22 cellular contexts compared by ENCODE assay signal in the genomic region with DNA sequence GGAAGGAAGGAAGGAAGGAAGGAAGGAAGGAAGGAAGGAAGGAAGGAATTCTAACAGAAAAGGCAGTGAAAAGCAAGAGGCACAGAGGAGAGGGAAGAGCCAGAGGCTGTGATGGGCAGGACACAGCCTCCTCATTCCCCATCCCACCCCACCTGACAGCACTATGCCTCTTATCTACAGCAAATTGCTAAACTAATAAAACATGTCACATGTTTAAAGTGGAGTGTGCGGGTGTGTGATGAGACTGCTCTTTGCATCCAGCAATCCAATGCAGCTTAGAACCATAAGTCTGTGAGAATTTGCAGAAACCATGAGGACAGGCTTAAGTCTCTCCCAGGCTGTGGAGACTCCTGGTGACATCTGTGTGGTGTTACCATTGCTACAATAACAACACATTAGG.
A peak's percentile ranks its signal among the peaks of the same experiment; 100 is the strongest.
DNase-seq lines count a peak whose midpoint lies in the region; ATAC-seq, FAIRE-seq and TF ChIP-seq lines count a peak whose summit lies in the region.
"Had no signal": no experiment of that assay in that cellular context is flagged by ENCODE, and none has a peak within 500 bp of the region (broad histone marks: within the 10 kb centered on the region; RNA-seq: fewer than 3 reads in every experiment).

No MANE protein-coding gene starts in this region.

- no peaks in the 10 kb centered on the region for H3K27me3 ChIP-seq in A673 (replicated peaks; ENCODE audit: insufficient read depth, low read depth, low read length, poor library complexity)
- H3K27me3 ChIP-seq in BE2C, result no peaks in the 10 kb centered on the region
- no peaks in the 10 kb centered on the region for H3K27me3 ChIP-seq in lung (ENCODE audit: control insufficient read depth, insufficient read depth)
- H3K27me3 ChIP-seq in neural progenitor cell, result peaks cover 4% of the 10 kb centered on the region
- H3K27me3 ChIP-seq: SJSA1 had no signal

- no peaks in the 10 kb centered on the region for H3F3A ChIP-seq in neural progenitor cell (ENCODE audit: low read depth)

- H3K9me3 ChIP-seq in A673 (ENCODE audit: low read depth, low read length, poor library complexity, severe bottlenecking), result no peaks in the 10 kb centered on the region
- H3K9me3 ChIP-seq in BE2C, result no peaks in the 10 kb centered on the region
- no peaks in the 10 kb centered on the region for H3K9me3 ChIP-seq in SK-N-MC (ENCODE audit: low read depth, low read length)
- H3K9me3 ChIP-seq in lung (ENCODE audit: control insufficient read depth in 2 of 2, insufficient read depth in 1 of 2, low read length in 1 of 2), result no peaks in the 10 kb centered on the region
- H3K9me3 ChIP-seq in neural progenitor cell (ENCODE audit: low read depth), result no peaks in the 10 kb centered on the region
- H3K9me3 ChIP-seq: SJSA1 had no signal

- TF ChIP-seq POLR2A in H54 (IDR thresholded peaks at IDR 0.05; ENCODE audit: low read depth, low read length), result no peak

- no peak overlapping the region for H3K4me2 ChIP-seq in neural progenitor cell

- no TSS peak for BruUV-seq in A673 (replicated peaks; lab: Mats Ljungman, UMichigan)

- no peak overlapping the region for H2AFZ ChIP-seq in neural progenitor cell (replicated peaks)

- no peaks in the 10 kb centered on the region for H3K79me2 ChIP-seq in neural progenitor cell (ENCODE audit: low read depth)

- H4K20me1 ChIP-seq in neural progenitor cell (ENCODE audit: low read depth), result no peaks in the 10 kb centered on the region

- H3K4me1 Mint-ChIP-seq in neural progenitor cell, result peaks cover 24% of the 10 kb centered on the region
- H3K4me1 Mint-ChIP-seq: IgD-negative memory B cell had no signal

- no peaks in the 10 kb centered on the region for H3K9me3 Mint-ChIP-seq in neural progenitor cell
- H3K9me3 Mint-ChIP-seq: T-helper 1 cell treated with Interleukin-12 subunit alpha and Interleukin-12 subunit beta and Interleukin-4 antibody, amounts not matched to agents 30 μg/mL and 1 μg/mL, for 36 hours had no signal

- H3K27me3 Mint-ChIP-seq in neural progenitor cell (ENCODE audit: insufficient read depth, low read depth), result peaks cover 3% of the 10 kb centered on the region

- no peak overlapping the region for H3K27ac Mint-ChIP-seq in neural progenitor cell
- H3K27ac Mint-ChIP-seq: IgD-negative memory B cell; T-helper 1 cell treated with Interleukin-12 subunit alpha and Interleukin-12 subunit beta and Interleukin-4 antibody, amounts not matched to agents 30 μg/mL and 1 μg/mL, for 36 hours had no signal

- DNase-seq in A673 (ENCODE audit: low spot score) (peak; percentile 84), BE2C (peak; percentile 33), SK-N-MC (ENCODE audit: low read depth, low spot score) (peak; percentile 92), lung (ENCODE audit: low spot score) (peak; percentile 3), neural progenitor cell (ENCODE audit: low spot score) (no peak), medulla oblongata (ENCODE audit: extremely low spot score) (no peak), H54 (ENCODE audit: insufficient read length, low spot score) (no peak)
- DNase-seq: ACHN; HCEC 1CT; NCI-H1694; NCI-H2029 treated with DMSO at 0.1 percent for 48 hours; NCI-H524; NCI-H748 treated with DMSO at 0.1 percent for 48 hours; NK-92 treated with Interleukin-12 subunit alpha and Interleukin-12 subunit beta, amount 100 ng/mL, for 24 hours; Right ventricle myocardium superior; RPMI8226; SW 1271 had no signal

- H3K36me3 ChIP-seq in A673 (ENCODE audit: insufficient read depth, low read length, poor library complexity, severe bottlenecking), result no peaks in the 10 kb centered on the region
- no peaks in the 10 kb centered on the region for H3K36me3 ChIP-seq in BE2C
- H3K36me3 ChIP-seq in SK-N-MC (ENCODE audit: insufficient read depth, low read length), result no peaks in the 10 kb centered on the region
- no peaks in the 10 kb centered on the region for H3K36me3 ChIP-seq in lung (ENCODE audit: control insufficient read depth in 2 of 2, insufficient read depth in 2 of 2, low read length in 2 of 2)
- no peaks in the 10 kb centered on the region for H3K36me3 ChIP-seq in neural progenitor cell
- H3K36me3 ChIP-seq: SJSA1 had no signal

- FAIRE-seq in H54 (lab: Jason Lieb, UNC), result no peak
- FAIRE-seq: GM18507 had no signal

- H3K36me3 Mint-ChIP-seq in neural progenitor cell, result no peaks in the 10 kb centered on the region
- H3K36me3 Mint-ChIP-seq: IgD-negative memory B cell had no signal

- POLR2A ChIA-PET in A673 (lab: Charles Lee; ENCODE audit: low non-redundant PET), result no interaction called here

- peak overlapping the region; percentile 13 for H3K9ac ChIP-seq in SK-N-MC (ENCODE audit: insufficient read length)
- no peak overlapping the region for H3K9ac ChIP-seq in neural progenitor cell

- H3K4me1 ChIP-seq in A673 (ENCODE audit: insufficient read depth, low read length, poor library complexity, severe bottlenecking) (peaks cover 54% of the 10 kb centered on the region), BE2C (peaks cover 11% of the 10 kb centered on the region), lung (ENCODE audit: control insufficient read depth in 2 of 2, insufficient read depth in 2 of 2, low read length in 2 of 2) (no peaks in the 10 kb centered on the region), neural progenitor cell (peaks cover 13% of the 10 kb centered on the region)
- H3K4me1 ChIP-seq: SJSA1 had no signal

- H3K27ac ChIP-seq in A673 (ENCODE audit: low read depth, low read length, poor library complexity, severe bottlenecking), result peak overlapping the region; percentile 78
- peak overlapping the region; percentile 93 for H3K27ac ChIP-seq in SK-N-MC
- H3K27ac ChIP-seq in lung (ENCODE audit: low read depth in 1 of 2, low read length in 1 of 2), result no peak overlapping the region
- H3K27ac ChIP-seq in neural progenitor cell, result no peak overlapping the region
- H3K27ac ChIP-seq: HL-60, SJSA1 had no signal

- TF ChIP-seq CTCF in A673 (conservative IDR thresholded peaks at IDR 0.05; ENCODE audit: low read depth, low read length) (no peak), BE2C (IDR thresholded peaks at IDR 0.05; ENCODE audit: low read depth, low read length) (no peak), lung (IDR thresholded peaks at IDR 0.05; ENCODE audit: control extremely low read depth, extremely low read depth) (no peak), neural progenitor cell (IDR thresholded peaks at IDR 0.05) (no peak)

- no peak overlapping the region for H3K4me3 Mint-ChIP-seq in neural progenitor cell
- H3K4me3 Mint-ChIP-seq: IgD-negative memory B cell; T-helper 1 cell treated with Interleukin-12 subunit alpha and Interleukin-12 subunit beta and Interleukin-4 antibody, amounts not matched to agents 30 μg/mL and 1 μg/mL, for 36 hours had no signal

- no peak overlapping the region for H3K4me3 ChIP-seq in A673 (ENCODE audit: low read depth, low read length, poor library complexity, severe bottlenecking)
- H3K4me3 ChIP-seq in BE2C (ENCODE audit: low read depth, low read length), result no peak overlapping the region
- no peak overlapping the region for H3K4me3 ChIP-seq in SK-N-MC
- H3K4me3 ChIP-seq in lung, result no peak overlapping the region
- no peak overlapping the region for H3K4me3 ChIP-seq in neural progenitor cell
- H3K4me3 ChIP-seq: SJSA1 had no signal

- no peak for ATAC-seq in lung (ENCODE audit: insufficient read depth, low FRiP score)

- intact Hi-C loops in A673 (cut with micrococcal nuclease; ENCODE audit: unreplicated experiment), result loop anchor here (5.0 to 10.0 kb wide), 3 partner anchors 87 to 868 kb away; no protein-coding TSS in a partner anchor

- WGBS in lung, 2 donors, result 67 to 70% methylated on average over 1 of the region's 1 CpG

- CTCF ChIA-PET in A673 (lab: Charles Lee), result interaction anchor here (0.7 kb wide), 1 partner anchor 430 kb away, joined by 7 read pairs; no protein-coding TSS in a partner anchor

Comparison
In these comparisons a context has a peak if more than half of its experiments do, and no peak if none do; other contexts are left out.
1. DNase-seq: peak in A673 (single experiment), BE2C (single experiment), SK-N-MC (single experiment) and lung (single experiment); none in neural progenitor cell (single experiment), medulla oblongata (single experiment) and H54 (single experiment).
2. H3K27ac ChIP-seq: peak in A673 (single experiment) and SK-N-MC (single experiment); none in lung (0 of 2) and neural progenitor cell (single experiment).